ENCODE assay signal across 1 cellular context in genomic region chr13:32977321-32977720, GRCh38.
TF ChIP-seq lines count a peak whose summit lies in the region.

No MANE protein-coding gene starts in this region.

TF ChIP-seq in GM12878, 131 proteins besides CTCF, POLR2A, EP300 and RAD21 (continued from another document):
- TF ChIP-seq IRF5 (IDR thresholded peaks at IDR 0.05; ENCODE audit: borderline replicate concordance) (no peak), SMAD1 (IDR thresholded peaks at IDR 0.05; ENCODE audit: low read depth, partially characterized antibody) (no peak), ESRRA (IDR thresholded peaks at IDR 0.05; ENCODE audit: low read length) (no peak), CUX1 (IDR thresholded peaks at IDR 0.05; ENCODE audit: insufficient replicate concordance, low read depth, low read length) (no peak), CBX5 (IDR thresholded peaks at IDR 0.05; ENCODE audit: low read depth) (no peak), TBL1XR1 (IDR thresholded peaks at IDR 0.05; ENCODE audit: low read depth, low read length) (no peak), MYB (IDR thresholded peaks at IDR 0.05; ENCODE audit: borderline replicate concordance, low read depth, low read length) (no peak), PAX8 (IDR thresholded peaks at IDR 0.05) (no peak), ZNF592 (IDR thresholded peaks at IDR 0.05) (no peak), PML (IDR thresholded peaks at IDR 0.05; ENCODE audit: low read length) (no peak), CREB1 (IDR thresholded peaks at IDR 0.05; ENCODE audit: low read depth) (no peak), KAT2A (conservative IDR thresholded peaks at IDR 0.05; ENCODE audit: control insufficient read depth, low read depth, low read length) (no peak)
- TF ChIP-seq, protein P1, sequence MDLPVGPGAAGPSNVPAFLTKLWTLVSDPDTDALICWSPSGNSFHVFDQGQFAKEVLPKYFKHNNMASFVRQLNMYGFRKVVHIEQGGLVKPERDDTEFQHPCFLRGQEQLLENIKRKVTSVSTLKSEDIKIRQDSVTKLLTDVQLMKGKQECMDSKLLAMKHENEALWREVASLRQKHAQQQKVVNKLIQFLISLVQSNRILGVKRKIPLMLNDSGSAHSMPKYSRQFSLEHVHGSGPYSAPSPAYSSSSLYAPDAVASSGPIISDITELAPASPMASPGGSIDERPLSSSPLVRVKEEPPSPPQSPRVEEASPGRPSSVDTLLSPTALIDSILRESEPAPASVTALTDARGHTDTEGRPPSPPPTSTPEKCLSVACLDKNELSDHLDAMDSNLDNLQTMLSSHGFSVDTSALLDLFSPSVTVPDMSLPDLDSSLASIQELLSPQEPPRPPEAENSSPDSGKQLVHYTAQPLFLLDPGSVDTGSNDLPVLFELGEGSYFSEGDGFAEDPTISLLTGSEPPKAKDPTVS (IDR thresholded peaks at IDR 0.05; ENCODE audit: low read depth, low read length), result no peak
- TF ChIP-seq, protein P2, sequence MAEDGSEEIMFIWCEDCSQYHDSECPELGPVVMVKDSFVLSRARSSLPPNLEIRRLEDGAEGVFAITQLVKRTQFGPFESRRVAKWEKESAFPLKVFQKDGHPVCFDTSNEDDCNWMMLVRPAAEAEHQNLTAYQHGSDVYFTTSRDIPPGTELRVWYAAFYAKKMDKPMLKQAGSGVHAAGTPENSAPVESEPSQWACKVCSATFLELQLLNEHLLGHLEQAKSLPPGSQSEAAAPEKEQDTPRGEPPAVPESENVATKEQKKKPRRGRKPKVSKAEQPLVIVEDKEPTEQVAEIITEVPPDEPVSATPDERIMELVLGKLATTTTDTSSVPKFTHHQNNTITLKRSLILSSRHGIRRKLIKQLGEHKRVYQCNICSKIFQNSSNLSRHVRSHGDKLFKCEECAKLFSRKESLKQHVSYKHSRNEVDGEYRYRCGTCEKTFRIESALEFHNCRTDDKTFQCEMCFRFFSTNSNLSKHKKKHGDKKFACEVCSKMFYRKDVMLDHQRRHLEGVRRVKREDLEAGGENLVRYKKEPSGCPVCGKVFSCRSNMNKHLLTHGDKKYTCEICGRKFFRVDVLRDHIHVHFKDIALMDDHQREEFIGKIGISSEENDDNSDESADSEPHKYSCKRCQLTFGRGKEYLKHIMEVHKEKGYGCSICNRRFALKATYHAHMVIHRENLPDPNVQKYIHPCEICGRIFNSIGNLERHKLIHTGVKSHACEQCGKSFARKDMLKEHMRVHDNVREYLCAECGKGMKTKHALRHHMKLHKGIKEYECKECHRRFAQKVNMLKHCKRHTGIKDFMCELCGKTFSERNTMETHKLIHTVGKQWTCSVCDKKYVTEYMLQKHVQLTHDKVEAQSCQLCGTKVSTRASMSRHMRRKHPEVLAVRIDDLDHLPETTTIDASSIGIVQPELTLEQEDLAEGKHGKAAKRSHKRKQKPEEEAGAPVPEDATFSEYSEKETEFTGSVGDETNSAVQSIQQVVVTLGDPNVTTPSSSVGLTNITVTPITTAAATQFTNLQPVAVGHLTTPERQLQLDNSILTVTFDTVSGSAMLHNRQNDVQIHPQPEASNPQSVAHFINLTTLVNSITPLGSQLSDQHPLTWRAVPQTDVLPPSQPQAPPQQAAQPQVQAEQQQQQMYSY (CRISPR knock-in tag; IDR thresholded peaks at IDR 0.05), result no peak
